In genomic region chr5:131363811-131364506, GRCh38 we compare ENCODE assay signal across 17 cellular contexts.
DNase-seq lines count a peak whose midpoint lies in the region; ATAC-seq and TF ChIP-seq lines count a peak whose summit lies in the region.
"Had no signal": no experiment of that assay in that cellular context is flagged by ENCODE, and none has a peak within 500 bp of the region (broad histone marks: within the 10 kb centered on the region; RNA-seq: fewer than 3 reads in every experiment).

No MANE protein-coding gene starts in this region.

- peaks cover 77% of the 10 kb centered on the region for H3K79me2 ChIP-seq in DND-41 (ENCODE audit: insufficient read depth, low read length)

- peaks cover 16% of the 10 kb centered on the region; the same call in 1 of the 2 replicates for H4K20me1 ChIP-seq in DND-41 (ENCODE audit: insufficient read depth, low read length)

- DNase-seq in NCI-H510A treated with DMSO at 0.1 percent for 48 hours (lab: John Stamatoyannopoulos, UW) (peak; percentile 13), NCI-H510A (lab: John Stamatoyannopoulos, UW) (no peak), DND-41 (no peak), midbrain (lab: John Stamatoyannopoulos, UW) (no peak)
- no peak for DNase-seq in activated naive CD8-positive, alpha-beta T cell treated with anti-CD3 and anti-CD28 coated beads for 36 hours
- DNase-seq in natural killer cell treated with Interleukin-12 subunit alpha and Interleukin-12 subunit beta and Interleukin-15 and Interleukin-18, amount 100 ng/mL, for 72 hours (ENCODE audit: low spot score), result no peak
- DNase-seq: effector CD8-positive, alpha-beta T cell; kidney; NCI-H748 treated with DMSO at 0.1 percent for 48 hours; PC-3; stimulated activated CD4-positive, alpha-beta T cell treated with anti-CD3 and anti-CD28 coated beads, Interleukin-4, amount 100 ng/mL, for 4 hours had no signal

- H3K36me3 Mint-ChIP-seq in activated naive CD8-positive, alpha-beta T cell treated with anti-CD3 and anti-CD28 coated beads for 36 hours, result peaks cover 74% of the 10 kb centered on the region
- peaks cover 26% of the 10 kb centered on the region for H3K36me3 Mint-ChIP-seq in natural killer cell treated with Interleukin-12 subunit alpha and Interleukin-12 subunit beta and Interleukin-15 and Interleukin-18, amount 100 ng/mL, for 72 hours

- TF ChIP-seq CTCF in DND-41 (IDR thresholded peaks at IDR 0.05; ENCODE audit: borderline replicate concordance, extremely low read depth, low read length, poor library complexity, severe bottlenecking), result no peak

- H3K4me1 ChIP-seq in DND-41 (ENCODE audit: insufficient read depth, low read length), result 0 out of 2 replicates have a peak, but pooled peaks cover 3% of the 10 kb centered on the region
- H3K4me1 ChIP-seq: parathyroid adenoma had no signal

- no peak overlapping the region for H3K9ac ChIP-seq in DND-41 (ENCODE audit: low read depth, low read length)
- H3K9ac ChIP-seq: parathyroid adenoma had no signal

- peaks cover 41% of the 10 kb centered on the region for H3K36me3 ChIP-seq in DND-41 (ENCODE audit: insufficient read depth, low read length)

- H3K27me3 ChIP-seq in DND-41 (ENCODE audit: insufficient read depth, low read length, poor library complexity), result no peaks in the 10 kb centered on the region

- H3K9me3 ChIP-seq in DND-41 (ENCODE audit: insufficient read depth, low read length, severe bottlenecking), result no peaks in the 10 kb centered on the region

- peak overlapping the region; percentile 35; the same call in 1 of the 2 replicates for H3K27ac ChIP-seq in DND-41 (ENCODE audit: low read length)
- H3K27ac ChIP-seq: C4-2B, parathyroid adenoma, SK-N-MC had no signal

- H3K4me2 ChIP-seq in DND-41 (ENCODE audit: insufficient read depth, low read length), result no peak overlapping the region

- H3K27ac Mint-ChIP-seq in activated naive CD8-positive, alpha-beta T cell treated with anti-CD3 and anti-CD28 coated beads for 36 hours, result peak overlapping the region; percentile 77
- peak overlapping the region; percentile 73 to 82 for H3K27ac Mint-ChIP-seq in natural killer cell treated with Interleukin-12 subunit alpha and Interleukin-12 subunit beta and Interleukin-15 and Interleukin-18, amount 100 ng/mL, for 72 hours

- H3K9me3 Mint-ChIP-seq in activated naive CD8-positive, alpha-beta T cell treated with anti-CD3 and anti-CD28 coated beads for 36 hours, result peaks cover 8% of the 10 kb centered on the region
- no peaks in the 10 kb centered on the region for H3K9me3 Mint-ChIP-seq in natural killer cell treated with Interleukin-12 subunit alpha and Interleukin-12 subunit beta and Interleukin-15 and Interleukin-18, amount 100 ng/mL, for 72 hours

- no peak overlapping the region for H2AFZ ChIP-seq in DND-41 (ENCODE audit: low read depth, low read length)
- H2AFZ ChIP-seq: parathyroid adenoma had no signal

- H3K4me3 ChIP-seq in DND-41 (ENCODE audit: low read depth in 1 of 2, low read length in 2 of 2), result no peak overlapping the region
- H3K4me3 ChIP-seq: SK-N-MC, skin epidermis had no signal

- peaks cover 65% of the 10 kb centered on the region for H3K4me1 Mint-ChIP-seq in activated naive CD8-positive, alpha-beta T cell treated with anti-CD3 and anti-CD28 coated beads for 36 hours
- peaks cover 52 to 64% of the 10 kb centered on the region in 2 donors for H3K4me1 Mint-ChIP-seq in natural killer cell treated with Interleukin-12 subunit alpha and Interleukin-12 subunit beta and Interleukin-15 and Interleukin-18, amount 100 ng/mL, for 72 hours (ENCODE audit: low read depth in 2 of 2)

- no peak for ATAC-seq in DND-41 (ENCODE audit: insufficient read depth, low read depth)
- ATAC-seq in natural killer cell treated with Interleukin-12 subunit alpha and Interleukin-12 subunit beta and Interleukin-15 and Interleukin-18, amount 100 ng/mL, for 72 hours, result no peak
- ATAC-seq in GM21381 (IDR thresholded peaks at IDR 0.05; ENCODE audit: unreplicated experiment), result no peak
- no peak for ATAC-seq in activated CD4-positive, CD25-positive, alpha-beta regulatory T cell treated with anti-CD3 and anti-CD28 coated beads, Interleukin-2, amount 50 U/mL, for 24 hours
- ATAC-seq: PC-3 had no signal

- H3K27me3 Mint-ChIP-seq in activated naive CD8-positive, alpha-beta T cell treated with anti-CD3 and anti-CD28 coated beads for 36 hours, result no peaks in the 10 kb centered on the region
- no peaks in the 10 kb centered on the region for H3K27me3 Mint-ChIP-seq in natural killer cell treated with Interleukin-12 subunit alpha and Interleukin-12 subunit beta and Interleukin-15 and Interleukin-18, amount 100 ng/mL, for 72 hours

- no peak overlapping the region for H3K4me3 Mint-ChIP-seq in activated naive CD8-positive, alpha-beta T cell treated with anti-CD3 and anti-CD28 coated beads for 36 hours
- H3K4me3 Mint-ChIP-seq in natural killer cell treated with Interleukin-12 subunit alpha and Interleukin-12 subunit beta and Interleukin-15 and Interleukin-18, amount 100 ng/mL, for 72 hours, result peak overlapping the region; percentile 54
